ENCODE assay signal across 1 cellular context in genomic region chr17:64466834-64467233, GRCh38.
TF ChIP-seq lines count a peak whose summit lies in the region.

No MANE protein-coding gene starts in this region.

TF ChIP-seq in K562, 482 proteins besides CTCF, POLR2A, EP300 and RAD21:
- TF ChIP-seq ZNF512 (tag; IDR thresholded peaks at IDR 0.05), result peak; percentile 61
